ENCODE assay signal across 8 cellular contexts in genomic region chr1:3313579-3313955, GRCh38.
DNase-seq lines count a peak whose midpoint lies in the region; ATAC-seq and TF ChIP-seq lines count a peak whose summit lies in the region.

No MANE protein-coding gene starts in this region.

- peak overlapping the region; percentile 36 for H2BK12ac ChIP-seq in trophoblast cell (ENCODE audit: low read length)

- H3K4me1 ChIP-seq in trophoblast cell (ENCODE audit: control insufficient read depth in 1 of 2, insufficient read depth in 2 of 2, low read length in 2 of 2), result peaks cover 14 to 29% of the 10 kb centered on the region in 2 experiments
- no peaks in the 10 kb centered on the region for H3K4me1 ChIP-seq in CD8-positive, alpha-beta T cell (ENCODE audit: insufficient read depth, low read length)
- H3K4me1 ChIP-seq in OCI-LY7 (ENCODE audit: insufficient read depth, low read length, poor library complexity, severe bottlenecking), result peaks cover 6% of the 10 kb centered on the region

- no peak overlapping the region for H3K9ac ChIP-seq in trophoblast cell (ENCODE audit: low read length)

- no CpG with 5 or more reads among the region's 22 CpGs for WGBS in trophoblast cell (ENCODE audit: extremely low coverage, insufficient coverage, insufficient read length)

- H4K12ac ChIP-seq in trophoblast cell (ENCODE audit: low read depth, low read length), result no peak overlapping the region

- no peak overlapping the region for H3K14ac ChIP-seq in trophoblast cell (ENCODE audit: low read length)

- peaks cover 18% of the 10 kb centered on the region for H3K79me1 ChIP-seq in trophoblast cell (ENCODE audit: low read length)

- H3K36me3 ChIP-seq in BJ (ENCODE audit: control insufficient read depth, insufficient read depth, low read length) (no peaks in the 10 kb centered on the region), trophoblast cell (ENCODE audit: control insufficient read depth in 1 of 2, insufficient read depth in 2 of 2, low read length in 2 of 2) (no peaks in the 10 kb centered on the region), OCI-LY7 (ENCODE audit: insufficient read depth, low read length) (no peaks in the 10 kb centered on the region)
- no peaks in the 10 kb centered on the region for H3K36me3 ChIP-seq in CD8-positive, alpha-beta T cell (ENCODE audit: insufficient read depth, low read length)

- DNase-seq in BJ (ENCODE audit: low read depth) (peak; percentile 39), left cardiac atrium (peak; percentile 94), trophoblast cell (no peak), OCI-LY7 (ENCODE audit: low spot score) (no peak), HPDE6-E6E7 (ENCODE audit: extremely low spot score) (no peak), T-helper 1 cell (no peak)
- DNase-seq in CD8-positive, alpha-beta T cell, result no peak

- H3K9me3 ChIP-seq in trophoblast cell (ENCODE audit: insufficient read depth, low read depth, low read length) (peaks cover 4% of the 10 kb centered on the region), OCI-LY7 (ENCODE audit: low read length) (no peaks in the 10 kb centered on the region)
- H3K9me3 ChIP-seq in CD8-positive, alpha-beta T cell (ENCODE audit: low read length), result no peaks in the 10 kb centered on the region

- H3K27ac ChIP-seq in angular gyrus (ENCODE audit: low read depth, low read length) (peak overlapping the region; percentile 4), trophoblast cell (ENCODE audit: low read depth, low read length) (peak overlapping the region; percentile 95), OCI-LY7 (ENCODE audit: low read depth, low read length, poor library complexity, severe bottlenecking) (no peak overlapping the region)
- no peak overlapping the region for H3K27ac ChIP-seq in CD8-positive, alpha-beta T cell (ENCODE audit: low read depth, low read length)

- H4K91ac ChIP-seq in trophoblast cell (ENCODE audit: low read depth, low read length), result peak overlapping the region; percentile 81

- H3K27me3 ChIP-seq in BJ (ENCODE audit: control insufficient read depth, insufficient read depth, low read length) (no peaks in the 10 kb centered on the region), trophoblast cell (ENCODE audit: insufficient read depth, low read length) (no peaks in the 10 kb centered on the region)
- no peaks in the 10 kb centered on the region for H3K27me3 ChIP-seq in CD8-positive, alpha-beta T cell (ENCODE audit: insufficient read depth, low read length)

- peaks cover 7% of the 10 kb centered on the region for H3K9me3 Mint-ChIP-seq in CD8-positive, alpha-beta T cell

- no peaks in the 10 kb centered on the region for H4K20me1 ChIP-seq in OCI-LY7 (ENCODE audit: insufficient read depth, low read length)

- H3K79me2 ChIP-seq in trophoblast cell (ENCODE audit: control insufficient read depth, insufficient read depth, low read length, poor library complexity) (no peaks in the 10 kb centered on the region), OCI-LY7 (ENCODE audit: insufficient read depth, low read depth, low read length) (no peaks in the 10 kb centered on the region)

- H3K27ac Mint-ChIP-seq in CD8-positive, alpha-beta T cell, result no peak overlapping the region

- peak overlapping the region; percentile 70 for H4K8ac ChIP-seq in trophoblast cell (ENCODE audit: low read depth, low read length)

- intact Hi-C loops in left cardiac atrium (cut with DNase I) (no loop called here), OCI-LY7 (cut with micrococcal nuclease; ENCODE audit: unreplicated experiment) (no loop called here)
- intact Hi-C loops in CD8-positive, alpha-beta T cell (cut with DNase I, micrococcal nuclease), result no loop called here

- peak overlapping the region; percentile 63 for H2BK120ac ChIP-seq in trophoblast cell (ENCODE audit: insufficient read depth, low read length, poor library complexity)

- H3K4me3 ChIP-seq in BJ (ENCODE audit: low read depth, low read length) (no peak overlapping the region), trophoblast cell (ENCODE audit: low read depth, low read length) (no peak overlapping the region), OCI-LY7 (ENCODE audit: low read depth, low read length, poor library complexity, severe bottlenecking) (no peak overlapping the region)
- no peak overlapping the region for H3K4me3 ChIP-seq in CD8-positive, alpha-beta T cell (ENCODE audit: low read depth, low read length)

- H3K4me1 Mint-ChIP-seq in CD8-positive, alpha-beta T cell (ENCODE audit: low read depth), result peaks cover 8% of the 10 kb centered on the region

- H2AFZ ChIP-seq in trophoblast cell (ENCODE audit: insufficient read depth, low read length, poor library complexity) (peak overlapping the region; percentile 41), OCI-LY7 (ENCODE audit: low read length) (no peak overlapping the region)

- H2BK5ac ChIP-seq in trophoblast cell (ENCODE audit: low read depth, low read length, poor library complexity), result peak overlapping the region; percentile 69

- no peaks in the 10 kb centered on the region for H3K9me2 ChIP-seq in OCI-LY7 (ENCODE audit: insufficient read depth, low read length)

- H3K4me3 Mint-ChIP-seq in CD8-positive, alpha-beta T cell, result no peak overlapping the region

- TF ChIP-seq CTCF in BJ (IDR thresholded peaks at IDR 0.05; ENCODE audit: insufficient read depth, low read depth, low read length) (no peak), OCI-LY7 (conservative IDR thresholded peaks at IDR 0.05; ENCODE audit: low read length) (no peak)
- TF ChIP-seq CTCF in CD8-positive, alpha-beta T cell (IDR thresholded peaks at IDR 0.05), result no peak

- no peak overlapping the region for H3K23ac ChIP-seq in trophoblast cell (ENCODE audit: low read length)

- H3K4me2 ChIP-seq in trophoblast cell (ENCODE audit: low read length) (peak overlapping the region; percentile 56), OCI-LY7 (ENCODE audit: low read length) (no peak overlapping the region)

- CTCF ChIA-PET in BJ (lab: Yijun Ruan, JAX), result interaction anchor here (0.6 to 1.6 kb wide), 4 partner anchors 31 to 411 kb away, joined by 3 to 5 read pairs (median 4); no protein-coding TSS in a partner anchor
- CTCF ChIA-PET in CD8-positive, alpha-beta T cell (lab: Charles Lee), result no interaction called here
- CTCF ChIA-PET in OCI-LY7 (lab: Charles Lee; ENCODE audit: unreplicated experiment), result no interaction called here

- H3K18ac ChIP-seq in trophoblast cell (ENCODE audit: low read length), result no peak overlapping the region

- H3K27me3 Mint-ChIP-seq in CD8-positive, alpha-beta T cell (ENCODE audit: low read depth), result peaks cover 19% of the 10 kb centered on the region

- POLR2A ChIA-PET in BJ (lab: Charles Lee), result interaction anchor here (1.4 kb wide), 1 partner anchor 56 kb away, joined by 4 read pairs; no protein-coding TSS in a partner anchor
- POLR2A ChIA-PET in CD8-positive, alpha-beta T cell (lab: Charles Lee), result no interaction called here
- POLR2A ChIA-PET in OCI-LY7 (lab: Charles Lee), result no interaction called here

- no peak overlapping the region for H3K4ac ChIP-seq in trophoblast cell (ENCODE audit: low read depth, low read length)

- H3K36me3 Mint-ChIP-seq in CD8-positive, alpha-beta T cell, result no peaks in the 10 kb centered on the region

- no peak overlapping the region for H2AK5ac ChIP-seq in trophoblast cell (ENCODE audit: low read length)

- peak; percentile 87 for ATAC-seq in left cardiac atrium
- ATAC-seq in CD8-positive, alpha-beta T cell, result no peak

- no TSS peak for BruUV-seq in OCI-LY7 (replicated peaks; lab: Mats Ljungman, UMichigan)

Comparison
In these comparisons a context has a peak if more than half of its experiments do, and no peak if none do; other contexts are left out.
1. DNase-seq: peak in BJ (single experiment) and left cardiac atrium (single experiment); none in trophoblast cell (0 of 2), CD8-positive, alpha-beta T cell (0 of 7), OCI-LY7 (single experiment), HPDE6-E6E7 (single experiment) and T-helper 1 cell (0 of 5).
2. H3K27ac ChIP-seq: peak in angular gyrus (single experiment) and trophoblast cell (single experiment); none in CD8-positive, alpha-beta T cell (single experiment) and OCI-LY7 (single experiment).